In genomic region chr4:124997124-124997523, GRCh38 we compare ENCODE assay signal across 30 cellular contexts.
"Had no signal": no experiment of that assay in that cellular context is flagged by ENCODE, and none has a peak within 500 bp of the region (broad histone marks: within the 10 kb centered on the region; RNA-seq: fewer than 3 reads in every experiment).

No MANE protein-coding gene starts in this region.

- H3K36me3 ChIP-seq: ascending aorta, cardiac muscle cell, Peyer's patch had no signal

- H3K27ac ChIP-seq: ascending aorta, body of pancreas, cardiac muscle cell, Peyer's patch, SK-N-MC had no signal

- H3K27me3 Mint-ChIP-seq: activated CD4-positive, alpha-beta memory T cell treated with anti-CD3 and anti-CD28 coated beads for 36 hours; activated CD4-positive, alpha-beta T cell treated with anti-CD3 and anti-CD28 coated beads, Interleukin-2, amount 10 ng/mL, durations not matched to agents 7 days and 5 days; activated naive CD8-positive, alpha-beta T cell treated with anti-CD3 and anti-CD28 coated beads, Interleukin-2, amount 50 U/mL, for 24 hours; T-cell had no signal

- H3K27ac Mint-ChIP-seq: activated CD4-positive, alpha-beta memory T cell treated with anti-CD3 and anti-CD28 coated beads for 36 hours; activated CD4-positive, alpha-beta T cell treated with anti-CD3 and anti-CD28 coated beads, Interleukin-2, amount 10 ng/mL, durations not matched to agents 7 days and 5 days; activated naive CD4-positive, alpha-beta T cell treated with anti-CD3 and anti-CD28 coated beads, Interleukin-2, amount 50 U/mL, for 72 hours; activated naive CD8-positive, alpha-beta T cell treated with anti-CD3 and anti-CD28 coated beads, Interleukin-2, amount 50 U/mL, for 24 hours; T-cell had no signal

- H3K4me3 ChIP-seq: ascending aorta, body of pancreas, cardiac muscle cell, K562, Peyer's patch, SK-N-MC had no signal

- H3K4me3 Mint-ChIP-seq: activated CD4-positive, alpha-beta memory T cell treated with anti-CD3 and anti-CD28 coated beads for 36 hours; activated CD4-positive, alpha-beta T cell treated with anti-CD3 and anti-CD28 coated beads, Interleukin-2, amount 10 ng/mL, durations not matched to agents 7 days and 5 days; activated naive CD8-positive, alpha-beta T cell treated with anti-CD3 and anti-CD28 coated beads, Interleukin-2, amount 50 U/mL, for 24 hours; activated T-cell treated with anti-CD3 and anti-CD28 coated beads, Interleukin-2, amount 50 U/mL, for 4 hours; T-cell had no signal

- H3K36me3 Mint-ChIP-seq: activated CD4-positive, alpha-beta memory T cell treated with anti-CD3 and anti-CD28 coated beads for 36 hours; activated naive CD4-positive, alpha-beta T cell treated with anti-CD3 and anti-CD28 coated beads, Interleukin-2, amount 50 U/mL, for 72 hours; T-cell had no signal

- H3K9me3 Mint-ChIP-seq: activated naive CD8-positive, alpha-beta T cell treated with anti-CD3 and anti-CD28 coated beads, Interleukin-2, amount 50 U/mL, for 24 hours had no signal

- DNase-seq: activated CD4-positive, alpha-beta memory T cell treated with anti-CD3 and anti-CD28 coated beads for 36 hours; activated CD4-positive, alpha-beta T cell treated with anti-CD3 and anti-CD28 coated beads, Interleukin-2, amount 10 ng/mL, durations not matched to agents 7 days and 5 days; activated CD4-positive, CD25-positive, alpha-beta regulatory T cell; activated CD8-positive, alpha-beta memory T cell treated with anti-CD3 and anti-CD28 coated beads for 24 hours; activated effector memory CD4-positive, alpha-beta T cell treated with anti-CD3 and anti-CD28 coated beads, Interleukin-2, amount 50 U/mL, for 16 hours; activated naive CD4-positive, alpha-beta T cell treated with Interleukin-2 at 50 U/mL for 16 hours; activated naive CD8-positive, alpha-beta T cell treated with anti-CD3 and anti-CD28 coated beads, Interleukin-2, amount 50 U/mL, for 24 hours; activated T-cell treated with anti-CD3 and anti-CD28 coated beads, Interleukin-2, amount 50 U/mL, for 4 hours; amniotic stem cell; body of pancreas; Karpas-422; NCI-H146; NCI-H187 treated with DMSO at 0.1 percent for 48 hours; NCI-H2081 treated with DMSO at 0.1 percent for 48 hours; NCI-H226; NCI-H510A; NCI-H526 treated with DMSO at 0.1 percent for 48 hours; NCI-H82; NK-92 treated with Interleukin-12 subunit alpha and Interleukin-12 subunit beta, amount 100 ng/mL, for 24 hours; OCI-M1; Peyer's patch; SHP77; T-cell; T-helper 2 cell; T1000 had no signal

- H3K4me1 Mint-ChIP-seq: activated CD4-positive, alpha-beta T cell treated with anti-CD3 and anti-CD28 coated beads, Interleukin-2, amount 10 ng/mL, durations not matched to agents 7 days and 5 days; activated naive CD8-positive, alpha-beta T cell treated with anti-CD3 and anti-CD28 coated beads, Interleukin-2, amount 50 U/mL, for 24 hours; T-cell had no signal

- H3K9me3 ChIP-seq: ascending aorta, body of pancreas, Peyer's patch had no signal

- H3K4me1 ChIP-seq: ascending aorta, body of pancreas, Peyer's patch had no signal

- H3K27me3 ChIP-seq: ascending aorta, body of pancreas, cardiac muscle cell, Peyer's patch had no signal
